18 cellular contexts compared by ENCODE assay signal in the genomic region with DNA sequence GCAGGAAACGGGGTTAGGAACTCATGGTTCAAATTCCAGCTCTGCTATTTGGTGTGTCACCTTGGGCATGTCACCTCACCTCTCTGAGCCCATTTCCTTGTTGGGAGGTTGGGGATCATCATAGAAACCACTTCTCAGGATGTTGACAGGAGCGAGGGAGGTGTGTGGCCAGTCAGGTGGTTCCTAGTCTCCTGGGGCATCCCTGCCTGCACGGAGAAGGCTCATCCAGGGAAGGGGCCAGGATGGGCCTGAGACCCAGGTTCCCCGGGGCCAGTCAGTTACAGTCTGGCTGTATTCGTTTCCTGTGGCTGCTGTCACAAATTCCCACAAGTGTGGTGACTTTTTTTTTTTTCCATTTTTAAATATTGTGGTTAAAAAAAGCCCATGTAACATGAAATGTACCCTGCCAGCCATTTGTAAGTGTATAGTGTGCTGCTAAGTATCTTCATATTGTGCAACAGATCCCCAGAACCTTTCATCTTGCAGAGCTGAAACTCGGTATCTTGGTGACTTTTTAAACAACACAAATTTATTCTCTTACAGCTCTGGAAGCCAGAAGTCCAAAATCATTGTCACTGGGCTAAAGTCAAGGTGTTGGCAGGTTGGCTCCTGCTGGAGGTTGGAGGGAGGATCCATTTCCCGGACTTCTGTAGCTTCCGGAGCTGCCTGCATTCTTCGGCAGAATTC.
DNase-seq lines count a peak whose midpoint lies in the region; ATAC-seq, FAIRE-seq and TF ChIP-seq lines count a peak whose summit lies in the region.
"Had no signal": no experiment of that assay in that cellular context is flagged by ENCODE, and none has a peak within 500 bp of the region (broad histone marks: within the 10 kb centered on the region; RNA-seq: fewer than 3 reads in every experiment).

No MANE protein-coding gene starts in this region.

- H3K36me3 Mint-ChIP-seq in activated naive CD4-positive, alpha-beta T cell treated with anti-CD3 and anti-CD28 coated beads, Interleukin-2, amount 10 ng/mL, durations not matched to agents 7 days and 5 days, result no peaks in the 10 kb centered on the region
- H3K36me3 Mint-ChIP-seq in WTC11, result no peaks in the 10 kb centered on the region

- CTCF ChIA-PET in activated naive CD4-positive, alpha-beta T cell treated with anti-CD3 and anti-CD28 coated beads, Interleukin-2, amount 10 ng/mL, durations not matched to agents 7 days and 5 days (lab: Charles Lee), result interaction anchor here (0.8 kb wide), 1 partner anchor 13 kb away, joined by 3 read pairs; no protein-coding TSS in a partner anchor
- CTCF ChIA-PET in WTC11 (lab: Charles Lee), result interaction anchor here (1.4 to 2.4 kb wide), 4 partner anchors 12 to 71 kb away, joined by 3 to 15 read pairs (median 10); no protein-coding TSS in a partner anchor

- H3K27me3 Mint-ChIP-seq in activated naive CD4-positive, alpha-beta T cell treated with anti-CD3 and anti-CD28 coated beads, Interleukin-2, amount 10 ng/mL, durations not matched to agents 7 days and 5 days, result peaks cover 70% of the 10 kb centered on the region
- peaks cover 6% of the 10 kb centered on the region for H3K27me3 Mint-ChIP-seq in WTC11 (ENCODE audit: low read depth)

- ATAC-seq in WTC11, result no peak
- ATAC-seq: GM23338 had no signal

- H3K4me3 Mint-ChIP-seq in activated naive CD4-positive, alpha-beta T cell treated with anti-CD3 and anti-CD28 coated beads, Interleukin-2, amount 10 ng/mL, durations not matched to agents 7 days and 5 days, result no peak overlapping the region
- no peak overlapping the region for H3K4me3 Mint-ChIP-seq in WTC11
- H3K4me3 Mint-ChIP-seq: CD4-positive, alpha-beta T cell; GM23338 had no signal

- POLR2A ChIA-PET in WTC11 (lab: Charles Lee), result no interaction called here

- FAIRE-seq in H54 (lab: Jason Lieb, UNC), result no peak
- FAIRE-seq: A204.1, G401.6 had no signal

- TF ChIP-seq CTCF in WTC11 (IDR thresholded peaks at IDR 0.05) (no peak), fibroblast of the aortic adventitia (IDR thresholded peaks at IDR 0.05; ENCODE audit: insufficient read depth, low read length) (no peak)

- no peaks in the 10 kb centered on the region for H3K9me3 Mint-ChIP-seq in activated naive CD4-positive, alpha-beta T cell treated with anti-CD3 and anti-CD28 coated beads, Interleukin-2, amount 10 ng/mL, durations not matched to agents 7 days and 5 days
- peaks cover 8% of the 10 kb centered on the region for H3K9me3 Mint-ChIP-seq in WTC11
- H3K9me3 Mint-ChIP-seq: CD4-positive, alpha-beta T cell; GM23338 had no signal

- no peaks in the 10 kb centered on the region for H3K4me1 Mint-ChIP-seq in activated naive CD4-positive, alpha-beta T cell treated with anti-CD3 and anti-CD28 coated beads, Interleukin-2, amount 10 ng/mL, durations not matched to agents 7 days and 5 days
- H3K4me1 Mint-ChIP-seq in WTC11, result peaks cover 14% of the 10 kb centered on the region

- no peak overlapping the region for H3K27ac Mint-ChIP-seq in activated naive CD4-positive, alpha-beta T cell treated with anti-CD3 and anti-CD28 coated beads, Interleukin-2, amount 10 ng/mL, durations not matched to agents 7 days and 5 days
- H3K27ac Mint-ChIP-seq in WTC11, result no peak overlapping the region
- H3K27ac Mint-ChIP-seq: CD4-positive, alpha-beta T cell; GM23338 had no signal

- no peak for TF ChIP-seq POLR2A in H54 (IDR thresholded peaks at IDR 0.05; ENCODE audit: low read depth, low read length)

- no peak overlapping the region for H3K4me3 ChIP-seq in fibroblast of the aortic adventitia (ENCODE audit: low read depth, low read length)
- H3K4me3 ChIP-seq: GM23338 had no signal

- peak; percentile 8 for DNase-seq in activated naive CD4-positive, alpha-beta T cell treated with anti-CD3 and anti-CD28 coated beads, Interleukin-2, amount 10 ng/mL, durations not matched to agents 7 days and 5 days
- DNase-seq in activated naive CD4-positive, alpha-beta T cell treated with Interleukin-2 at 50 U/mL for 16 hours, result no peak
- peak; percentile 6 for DNase-seq in WTC11 (ENCODE audit: low spot score)
- DNase-seq in fibroblast of the aortic adventitia (ENCODE audit: low read depth), result peak; percentile 4
- DNase-seq in superior temporal gyrus (ENCODE audit: extremely low spot score), result peak; percentile 33
- DNase-seq in H54 (ENCODE audit: insufficient read length, low spot score), result no peak
- no peak for DNase-seq in NOMO-1 treated with DMSO at 0.1 percent for 48 hours (lab: John Stamatoyannopoulos, UW; ENCODE audit: unreplicated experiment)
- DNase-seq in HT-29 (ENCODE audit: low spot score), result no peak
- DNase-seq: Calu3, DMS79 treated with DMSO at 0.1 percent for 48 hours, MM.1S, NCI-H1417 treated with DMSO at 0.1 percent for 48 hours, NCI-H2029 treated with DMSO at 0.1 percent for 48 hours, NCI-H510A had no signal

TF ChIP-seq in WTC11, 78 proteins besides CTCF, POLR2A, EP300 and RAD21:
- TF ChIP-seq FOXJ3 (CRISPR knock-in tag; IDR thresholded peaks at IDR 0.05; ENCODE audit: borderline replicate concordance) (no peak), RELA (CRISPR knock-in tag; IDR thresholded peaks at IDR 0.05; ENCODE audit: borderline replicate concordance) (no peak), NFYB (CRISPR knock-in tag; conservative IDR thresholded peaks at IDR 0.05; ENCODE audit: low read depth) (no peak), GABPB1 (CRISPR knock-in tag; IDR thresholded peaks at IDR 0.05) (no peak), NFE2L1 (CRISPR knock-in tag; IDR thresholded peaks at IDR 0.05) (no peak), FOXP1 (CRISPR knock-in tag; IDR thresholded peaks at IDR 0.05; ENCODE audit: borderline replicate concordance) (no peak), ZNF138 (CRISPR knock-in tag; conservative IDR thresholded peaks at IDR 0.05) (no peak), SP1 (CRISPR knock-in tag; conservative IDR thresholded peaks at IDR 0.05) (no peak), FOXP4 (CRISPR knock-in tag; IDR thresholded peaks at IDR 0.05) (no peak), TP53 (CRISPR knock-in tag; IDR thresholded peaks at IDR 0.05) (no peak), ESRRA (CRISPR knock-in tag; IDR thresholded peaks at IDR 0.05; ENCODE audit: borderline replicate concordance) (no peak), GTF2I (CRISPR knock-in tag; conservative IDR thresholded peaks at IDR 0.05) (no peak), ZBTB21 (CRISPR knock-in tag; IDR thresholded peaks at IDR 0.05; ENCODE audit: borderline replicate concordance) (no peak), IRF2 (CRISPR knock-in tag; IDR thresholded peaks at IDR 0.05; ENCODE audit: borderline replicate concordance, low read depth) (no peak), ZNF263 (CRISPR knock-in tag; IDR thresholded peaks at IDR 0.05; ENCODE audit: low read depth) (no peak), ZBTB43 (CRISPR knock-in tag; IDR thresholded peaks at IDR 0.05) (no peak)
- TF ChIP-seq, protein P1, sequence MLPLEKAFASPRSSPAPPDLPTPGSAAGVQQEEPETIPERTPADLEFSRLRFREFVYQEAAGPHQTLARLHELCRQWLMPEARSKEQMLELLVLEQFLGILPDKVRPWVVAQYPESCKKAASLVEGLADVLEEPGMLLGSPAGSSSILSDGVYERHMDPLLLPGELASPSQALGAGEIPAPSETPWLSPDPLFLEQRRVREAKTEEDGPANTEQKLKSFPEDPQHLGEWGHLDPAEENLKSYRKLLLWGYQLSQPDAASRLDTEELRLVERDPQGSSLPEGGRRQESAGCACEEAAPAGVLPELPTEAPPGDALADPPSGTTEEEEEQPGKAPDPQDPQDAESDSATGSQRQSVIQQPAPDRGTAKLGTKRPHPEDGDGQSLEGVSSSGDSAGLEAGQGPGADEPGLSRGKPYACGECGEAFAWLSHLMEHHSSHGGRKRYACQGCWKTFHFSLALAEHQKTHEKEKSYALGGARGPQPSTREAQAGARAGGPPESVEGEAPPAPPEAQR (CRISPR knock-in tag; IDR thresholded peaks at IDR 0.05), result no peak
- TF ChIP-seq, protein P2, sequence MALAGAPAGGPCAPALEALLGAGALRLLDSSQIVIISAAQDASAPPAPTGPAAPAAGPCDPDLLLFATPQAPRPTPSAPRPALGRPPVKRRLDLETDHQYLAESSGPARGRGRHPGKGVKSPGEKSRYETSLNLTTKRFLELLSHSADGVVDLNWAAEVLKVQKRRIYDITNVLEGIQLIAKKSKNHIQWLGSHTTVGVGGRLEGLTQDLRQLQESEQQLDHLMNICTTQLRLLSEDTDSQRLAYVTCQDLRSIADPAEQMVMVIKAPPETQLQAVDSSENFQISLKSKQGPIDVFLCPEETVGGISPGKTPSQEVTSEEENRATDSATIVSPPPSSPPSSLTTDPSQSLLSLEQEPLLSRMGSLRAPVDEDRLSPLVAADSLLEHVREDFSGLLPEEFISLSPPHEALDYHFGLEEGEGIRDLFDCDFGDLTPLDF (CRISPR knock-in tag; IDR thresholded peaks at IDR 0.05), result no peak

Comparison
In these comparisons a context has a peak if more than half of its experiments do, and no peak if none do; other contexts are left out.
1. DNase-seq: peak in activated naive CD4-positive, alpha-beta T cell treated with anti-CD3 and anti-CD28 coated beads, Interleukin-2, amount 10 ng/mL, durations not matched to agents 7 days and 5 days (single experiment), WTC11 (single experiment), fibroblast of the aortic adventitia (single experiment) and superior temporal gyrus (single experiment); none in activated naive CD4-positive, alpha-beta T cell treated with Interleukin-2 at 50 U/mL for 16 hours (single experiment), H54 (single experiment), NOMO-1 treated with DMSO at 0.1 percent for 48 hours (single experiment) and HT-29 (single experiment).